9 cellular contexts compared by ENCODE assay signal in genomic region chr6:27650620-27651370, GRCh38.
DNase-seq lines count a peak whose midpoint lies in the region; ATAC-seq, FAIRE-seq and TF ChIP-seq lines count a peak whose summit lies in the region.
"Had no signal": no experiment of that assay in that cellular context is flagged by ENCODE, and none has a peak within 500 bp of the region (broad histone marks: within the 10 kb centered on the region; RNA-seq: fewer than 3 reads in every experiment).

No MANE protein-coding gene starts in this region.

- no peaks in the 10 kb centered on the region for H3K79me2 ChIP-seq in OCI-LY3 (ENCODE audit: low read length)

- intact Hi-C loops in body of pancreas (cut with DNase I) = no loop called here

- H3K4me1 ChIP-seq in OCI-LY3 (ENCODE audit: low read length) (no peaks in the 10 kb centered on the region), body of pancreas (no peaks in the 10 kb centered on the region), neuron (ENCODE audit: insufficient read depth, low read length) (no peaks in the 10 kb centered on the region), small intestine (ENCODE audit: control insufficient read depth in 2 of 2, insufficient read depth in 1 of 2, low read depth in 1 of 2, low read length in 1 of 2) (no peaks in the 10 kb centered on the region)

- H3K9me3 ChIP-seq in OCI-LY3 (ENCODE audit: insufficient read depth, low read length) = no peaks in the 10 kb centered on the region
- no peaks in the 10 kb centered on the region for H3K9me3 ChIP-seq in body of pancreas
- H3K9me3 ChIP-seq in neuron (ENCODE audit: low read length) = no peaks in the 10 kb centered on the region
- H3K9me3 ChIP-seq in small intestine (ENCODE audit: control insufficient read depth, low read depth) = no peaks in the 10 kb centered on the region

- H4K20me1 ChIP-seq in OCI-LY3 (ENCODE audit: insufficient read depth, low read length) = no peaks in the 10 kb centered on the region

- H3K4me3 ChIP-seq in OCI-LY3 (ENCODE audit: low read length) = peak overlapping the region; percentile 75
- H3K4me3 ChIP-seq in body of pancreas = no peak overlapping the region
- peak overlapping the region; percentile 43 for H3K4me3 ChIP-seq in neuron (ENCODE audit: low read length)
- no peak overlapping the region for H3K4me3 ChIP-seq in small intestine (ENCODE audit: low read depth in 1 of 2, low read length in 2 of 2)

- no peak overlapping the region for H3K27ac ChIP-seq in OCI-LY3 (ENCODE audit: low read length)
- H3K27ac ChIP-seq in body of pancreas = no peak overlapping the region
- no peak overlapping the region for H3K27ac ChIP-seq in small intestine (ENCODE audit: low read depth in 1 of 2, low read length in 1 of 2)

- H2AFZ ChIP-seq in OCI-LY3 (ENCODE audit: low read depth, low read length) (no peak overlapping the region), neuron (ENCODE audit: low read depth, low read length) (peak overlapping the region; percentile 19)

- H3K36me3 ChIP-seq in OCI-LY3 (replicated peaks; ENCODE audit: low read depth, low read length) = no peaks in the 10 kb centered on the region
- H3K36me3 ChIP-seq in body of pancreas (replicated peaks in 1 of 2; ENCODE audit: insufficient read depth in 1 of 2, low read depth in 2 of 2) = no peaks in the 10 kb centered on the region
- no peaks in the 10 kb centered on the region for H3K36me3 ChIP-seq in neuron (ENCODE audit: insufficient read depth, low read length)
- no peaks in the 10 kb centered on the region for H3K36me3 ChIP-seq in small intestine (ENCODE audit: control insufficient read depth in 2 of 2, insufficient read depth in 2 of 2, low read length in 2 of 2)

- WGBS in body of pancreas, 2 donors = 7 to 9% methylated on average over 17 of the region's 17 CpGs
- 9 to 23% (median 21%) methylated on average over 17 of the region's 17 CpGs for WGBS in small intestine, 3 donors

- H3K4me2 ChIP-seq in OCI-LY3 (ENCODE audit: low read length) = peak overlapping the region; percentile 68

- no peak for TF ChIP-seq CTCF in OCI-LY3 (IDR thresholded peaks at IDR 0.05; ENCODE audit: low read depth, low read length)
- peak in 1 of 7 experiments; percentile 9 for TF ChIP-seq CTCF in body of pancreas (IDR thresholded peaks at IDR 0.05)

- H3K9ac ChIP-seq in OCI-LY3 (ENCODE audit: low read length) = no peak overlapping the region

- ATAC-seq in body of pancreas (peak; percentile 35), GM21619 (IDR thresholded peaks at IDR 0.05; ENCODE audit: unreplicated experiment) (no peak)

- TF ChIP-seq POLR2A in H54 (IDR thresholded peaks at IDR 0.05; ENCODE audit: low read depth, low read length) (no peak), body of pancreas (IDR thresholded peaks at IDR 0.05) (no peak)

- peak; percentile 64 for FAIRE-seq in H54 (lab: Jason Lieb, UNC)
- FAIRE-seq in small intestine (lab: Jason Lieb, UNC) = no peak

- DNase-seq in COR-L47 (lab: John Stamatoyannopoulos, UW) (peak; percentile 35), H54 (ENCODE audit: insufficient read length, low spot score) (peak; percentile 62), body of pancreas (peak in 3 of 4 donors; percentile 24 to 29 (median 25)), occipital lobe (lab: John Stamatoyannopoulos, UW) (no peak), small intestine (no peak)
- DNase-seq: naive B cell had no signal

- H3K27me3 ChIP-seq in OCI-LY3 (ENCODE audit: low read depth, low read length) = no peaks in the 10 kb centered on the region
- peaks cover 4 to 5% of the 10 kb centered on the region in 2 donors for H3K27me3 ChIP-seq in body of pancreas
- H3K27me3 ChIP-seq in neuron (ENCODE audit: insufficient read depth, low read length) = no peaks in the 10 kb centered on the region
- H3K27me3 ChIP-seq in small intestine (ENCODE audit: control insufficient read depth in 2 of 2, insufficient read depth in 2 of 2, low read length in 2 of 2) = peaks cover 0 to 10% of the 10 kb centered on the region in 2 donors

Comparison
In these comparisons a context has a peak if more than half of its experiments do, and no peak if none do; other contexts are left out.
1. DNase-seq: peak in COR-L47 (single experiment), H54 (single experiment) and body of pancreas (3 of 4); none in occipital lobe (single experiment) and small intestine (single experiment).
2. H3K4me3 ChIP-seq: peak in OCI-LY3 (single experiment) and neuron (single experiment); none in body of pancreas (0 of 2) and small intestine (0 of 2).